In the genomic region with DNA sequence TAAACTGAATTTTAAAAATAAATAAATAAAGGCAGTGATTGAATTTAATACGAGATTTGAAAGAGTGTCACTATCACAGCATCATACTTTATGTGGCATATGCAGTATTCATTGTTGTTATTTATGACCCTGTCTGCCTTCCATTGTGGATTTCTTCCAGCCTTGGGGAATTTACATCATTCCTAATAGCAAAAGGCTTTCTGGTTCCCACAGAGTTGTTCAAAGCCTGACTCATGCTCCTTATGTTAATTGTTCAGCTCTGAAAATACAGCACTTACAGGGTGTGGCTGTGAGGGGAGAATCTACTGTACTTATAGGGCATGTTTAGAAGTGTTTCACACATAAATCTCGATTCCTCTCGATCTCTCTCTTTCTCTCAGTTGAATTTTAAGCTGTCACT, we compare ENCODE assay signal across 9 cellular contexts. TPM values are rescaled to one million over a fixed set of nuclear protein-coding genes. Genes with fewer than 3 reads are reported as not detected.
DNase-seq lines count a peak whose midpoint lies in the region; ATAC-seq, FAIRE-seq and TF ChIP-seq lines count a peak whose summit lies in the region.
"Had no signal": no experiment of that assay in that cellular context is flagged by ENCODE, and none has a peak within 500 bp of the region (broad histone marks: within the 10 kb centered on the region; RNA-seq: fewer than 3 reads in every experiment).

No MANE protein-coding gene starts in this region.

- H2AK5ac ChIP-seq in IMR-90 (ENCODE audit: low read depth, low read length), result no peak overlapping the region

- POLR2A ChIA-PET in IMR-90 (lab: Charles Lee; ENCODE audit: unreplicated experiment), result no interaction called here

- H2BK120ac ChIP-seq in IMR-90 (ENCODE audit: low read depth, low read length), result peak overlapping the region; percentile 84; the same call in 1 of the 2 replicates

- CTCF ChIA-PET in IMR-90 (lab: Yijun Ruan, JAX), result interaction anchor here (1.0 kb wide), 2 partner anchors 8 to 291 kb away, joined by 3 to 4 read pairs; no protein-coding TSS in a partner anchor

- H3K36me3 ChIP-seq in IMR-90 (ENCODE audit: control insufficient read depth, insufficient read depth, low read length), result no peaks in the 10 kb centered on the region
- no peaks in the 10 kb centered on the region for H3K36me3 ChIP-seq in bronchial epithelial cell (ENCODE audit: control insufficient read depth, insufficient read depth, low read length)
- no peaks in the 10 kb centered on the region for H3K36me3 ChIP-seq in left lung
- H3K36me3 ChIP-seq in kidney (ENCODE audit: control insufficient read depth in 1 of 2, insufficient read depth in 2 of 2, low read length in 2 of 2), result no peaks in the 10 kb centered on the region

- no peak overlapping the region for H3K9ac ChIP-seq in IMR-90 (ENCODE audit: low read depth, low read length)
- no peak overlapping the region for H3K9ac ChIP-seq in kidney (ENCODE audit: low read length in 2 of 2)

- DNase-seq in AG09309 (ENCODE audit: low read depth), result peak; percentile 94
- DNase-seq in IMR-90, result peak; percentile 92
- peak; percentile 96 for DNase-seq in bronchial epithelial cell (ENCODE audit: low read depth)
- no peak for DNase-seq in left lung
- DNase-seq in T-helper 9 cell, result no peak
- DNase-seq in activated CD4-positive, CD25-positive, alpha-beta regulatory T cell (lab: John Stamatoyannopoulos, UW), result no peak
- no peak for DNase-seq in kidney
- DNase-seq: stimulated activated CD4-positive, alpha-beta T cell treated with anti-CD3 and anti-CD28 coated beads, Interleukin-4, amount 100 ng/mL, for 1 hour had no signal

- no peak overlapping the region for H3K23ac ChIP-seq in IMR-90 (ENCODE audit: low read depth, low read length)

- no peak overlapping the region for H3K14ac ChIP-seq in IMR-90 (replicated peaks; ENCODE audit: low read depth, low read length)

- peak overlapping the region; percentile 92; the same call in 1 of the 2 replicates for H3K4ac ChIP-seq in IMR-90 (ENCODE audit: low read depth, low read length)

- no TSS peak for BruUV-seq in IMR-90 (replicated peaks; lab: Mats Ljungman, UMichigan)

- WGBS in IMR-90 (ENCODE audit: extremely low coverage in 2 of 2, insufficient read length in 1 of 2), 2 experiments, result no CpG with 5 or more reads among the region's 3 CpGs

- no peaks in the 10 kb centered on the region for H4K20me1 ChIP-seq in IMR-90 (ENCODE audit: insufficient read depth, low read length)

- TF ChIP-seq POLR2A in IMR-90 (IDR thresholded peaks at IDR 0.05; ENCODE audit: low read depth, low read length), result no peak

- ATAC-seq in IMR-90 (ENCODE audit: low read depth), result peak; percentile 76
- ATAC-seq in left lung, result peak; percentile 86
- ATAC-seq in GM18517 (IDR thresholded peaks at IDR 0.05; ENCODE audit: unreplicated experiment), result no peak

- H3K27me3 ChIP-seq in IMR-90 (ENCODE audit: control insufficient read depth, insufficient read depth, low read length) (no peaks in the 10 kb centered on the region), bronchial epithelial cell (ENCODE audit: control insufficient read depth, insufficient read depth, low read length) (no peaks in the 10 kb centered on the region), left lung (no peaks in the 10 kb centered on the region)

- H3K4me1 ChIP-seq in IMR-90 (ENCODE audit: control insufficient read depth, insufficient read depth, low read length) (peaks cover 11% of the 10 kb centered on the region), left lung (peaks cover 0 to 3% of the 10 kb centered on the region in 2 donors), kidney (ENCODE audit: control insufficient read depth in 1 of 2, insufficient read depth in 1 of 2, low read depth in 1 of 2, low read length in 2 of 2) (no peaks in the 10 kb centered on the region)

- no peak for FAIRE-seq in bronchial epithelial cell (lab: Jason Lieb, UNC)
- FAIRE-seq in kidney (lab: Jason Lieb, UNC), result no peak

- TF ChIP-seq CTCF in AG09309 (IDR thresholded peaks at IDR 0.05; ENCODE audit: control insufficient read depth, insufficient read depth, low read depth, low read length, missing control alignments), result no peak
- TF ChIP-seq CTCF in IMR-90 (conservative IDR thresholded peaks at IDR 0.05; ENCODE audit: low read depth, low read length), result no peak
- TF ChIP-seq CTCF in bronchial epithelial cell (IDR thresholded peaks at IDR 0.05; ENCODE audit: insufficient read depth, low read length, severe bottlenecking), result no peak
- no peak for TF ChIP-seq CTCF in left lung (IDR thresholded peaks at IDR 0.05)
- no peak for TF ChIP-seq CTCF in kidney (IDR thresholded peaks at IDR 0.05; ENCODE audit: borderline replicate concordance, extremely low read depth, insufficient read depth)

- no peak overlapping the region; the same call in 1 of the 2 replicates for H4K5ac ChIP-seq in IMR-90 (ENCODE audit: low read depth, low read length)

- H3K27ac ChIP-seq in IMR-90 (ENCODE audit: insufficient read depth, low read length) (peak overlapping the region; percentile 39; the same call in 1 of the 2 replicates), left lung (peak overlapping the region in 1 of 2 donors; percentile 39), kidney (ENCODE audit: low read depth in 2 of 2, low read length in 2 of 2) (no peak overlapping the region)

- in situ Hi-C loops in IMR-90 (cut with MboI; ENCODE audit: low sequenced_read_pairs), result no loop called here

- H3K9me1 ChIP-seq in IMR-90 (ENCODE audit: insufficient read depth, low read length), result peaks cover 9% of the 10 kb centered on the region

- no peaks in the 10 kb centered on the region for H3K9me3 ChIP-seq in IMR-90 (ENCODE audit: control insufficient read depth, insufficient read depth, low read length)
- no peaks in the 10 kb centered on the region for H3K9me3 ChIP-seq in left lung
- H3K9me3 ChIP-seq in kidney (ENCODE audit: control insufficient read depth in 1 of 2, low read length in 2 of 2), result no peaks in the 10 kb centered on the region

- H4K8ac ChIP-seq in IMR-90 (ENCODE audit: low read depth in 2 of 2, low read length in 2 of 2), result peak overlapping the region; percentile 45 to 85; a peak in 2 of 4 replicates

- H4K91ac ChIP-seq in IMR-90 (ENCODE audit: insufficient read depth, low read depth, low read length), result no peak overlapping the region

- H3K56ac ChIP-seq in IMR-90 (ENCODE audit: extremely low read depth, insufficient read depth, low read length), result no peak overlapping the region

- no peak for TF ChIP-seq RAD21 in IMR-90 (IDR thresholded peaks at IDR 0.05; ENCODE audit: low read length)

- H3K4me3 ChIP-seq in AG09309 (ENCODE audit: control insufficient read depth, low read depth, low read length) (no peak overlapping the region), IMR-90 (ENCODE audit: insufficient read depth, low read depth, low read length) (no peak overlapping the region), bronchial epithelial cell (ENCODE audit: low read depth, low read length) (no peak overlapping the region), left lung (no peak overlapping the region), kidney (ENCODE audit: low read length in 2 of 2) (no peak overlapping the region)

- no peak overlapping the region for H2AK9ac ChIP-seq in IMR-90 (replicated peaks; ENCODE audit: low read depth, low read length, poor library complexity)

- intact Hi-C loops in IMR-90 (cut with micrococcal nuclease) (no loop called here), left lung (cut with DNase I) (no loop called here), kidney (cut with DNase I) (no loop called here)

- peak overlapping the region; percentile 80 for H3K18ac ChIP-seq in IMR-90 (ENCODE audit: low read depth, low read length)

- peaks cover 0 to 3% of the 10 kb centered on the region in 2 experiments; a peak in 1 of 4 replicates for H3K79me1 ChIP-seq in IMR-90 (ENCODE audit: low read depth in 1 of 2, low read length in 2 of 2)

- peak overlapping the region; percentile 90; the same call in 1 of the 2 replicates for H2BK20ac ChIP-seq in IMR-90 (ENCODE audit: low read depth, low read length)

- H2BK5ac ChIP-seq in IMR-90 (ENCODE audit: low read depth, low read length, poor library complexity, severe bottlenecking), result no peak overlapping the region

- no peak overlapping the region for H2AFZ ChIP-seq in IMR-90 (replicated peaks; ENCODE audit: low read length, poor library complexity)

- H2BK15ac ChIP-seq in IMR-90 (ENCODE audit: low read depth, low read length), result peak overlapping the region; percentile 95; the same call in 1 of the 3 replicates

- H3K4me2 ChIP-seq in IMR-90 (ENCODE audit: low read depth, low read length), result no peak overlapping the region

- dilution Hi-C loops in IMR-90 (cut with HindIII; ENCODE audit: low sequenced_read_pairs, unreplicated experiment), result no loop called here

TF ChIP-seq in IMR-90, 13 proteins besides CTCF, POLR2A, EP300 and RAD21:
- peak; percentile 38; the same call in 1 of the 2 replicates for TF ChIP-seq CEBPB (IDR thresholded peaks at IDR 0.05; ENCODE audit: low read depth, low read length)
- TF ChIP-seq FOS (IDR thresholded peaks at IDR 0.05; ENCODE audit: low read depth, low read length), result peak; percentile 45; the same call in 1 of the 2 replicates
- no peak for TF ChIP-seq BHLHE40 (IDR thresholded peaks at IDR 0.05; ENCODE audit: low read depth, low read length)
- no peak for TF ChIP-seq RFX5 (IDR thresholded peaks at IDR 0.05; ENCODE audit: low read depth, low read length)
- peak; percentile 11; the same call in 1 of the 2 replicates for TF ChIP-seq NFE2L2 (IDR thresholded peaks at IDR 0.05; ENCODE audit: low read depth, low read length)

RNA-seq across cellular contexts. Expression of gene JAG1, which starts 54.4 kb away (rescaled TPM):
- total RNA-seq in IMR-90 (2012; rRNA removed) (19.4 and 22.6 TPM in 2 replicates), bronchial epithelial cell (225 and 310 TPM in 2 replicates), left lung (10 to 100 TPM; 31.2 to 65.0 TPM), kidney (132 TPM)
- polyA plus RNA-seq in IMR-90 (2012; rRNA removed) (9.4 and 10.2 TPM in 2 replicates), kidney (ENCODE audit: insufficient read depth, low read depth, low replicate concordance) (18.0 TPM)
- 6.4 and 9.4 TPM in 2 replicates for polyA plus RNA-seq in IMR-90 (2012; cell fraction: cytosol; rRNA removed)
- polyA plus RNA-seq in IMR-90 (2012; cell fraction: nucleus; rRNA removed; ENCODE audit: low replicate concordance), result 32.3 and 70.8 TPM in 2 replicates

Comparison
In these comparisons a context has a peak if more than half of its experiments do, and no peak if none do; other contexts are left out.
1. DNase-seq: peak in AG09309 (single experiment), IMR-90 (single experiment) and bronchial epithelial cell (single experiment); none in left lung (0 of 2), T-helper 9 cell (single experiment), activated CD4-positive, CD25-positive, alpha-beta regulatory T cell (0 of 4) and kidney (single experiment).